In genomic region chr3:150756491-150757059, GRCh38 we compare ENCODE assay signal across 19 cellular contexts. TPM values are rescaled to one million over a fixed set of nuclear protein-coding genes. Genes with fewer than 3 reads are reported as not detected.
A peak's percentile ranks its signal among the peaks of the same experiment; 100 is the strongest.
DNase-seq lines count a peak whose midpoint lies in the region; ATAC-seq, FAIRE-seq and TF ChIP-seq lines count a peak whose summit lies in the region.
"Had no signal": no experiment of that assay in that cellular context is flagged by ENCODE, and none has a peak within 500 bp of the region (broad histone marks: within the 10 kb centered on the region; RNA-seq: fewer than 3 reads in every experiment).

No MANE protein-coding gene starts in this region.

- peaks cover 85% of the 10 kb centered on the region for H3K4me1 Mint-ChIP-seq in activated T-cell treated with anti-CD3 and anti-CD28 coated beads, Interleukin-2, amount 50 U/mL, for 72 hours (ENCODE audit: low read depth)
- peaks cover 69% of the 10 kb centered on the region for H3K4me1 Mint-ChIP-seq in activated CD8-positive, alpha-beta T cell treated with anti-CD3 and anti-CD28 coated beads, Interleukin-2, amount 10 ng/mL, durations not matched to agents 7 days and 5 days (ENCODE audit: low read depth)

- no peak overlapping the region for H3K4me2 ChIP-seq in keratinocyte (ENCODE audit: control insufficient read depth, extremely low read depth, insufficient read depth, low read depth, low read length)

- no peaks in the 10 kb centered on the region for H3K27me3 Mint-ChIP-seq in activated T-cell treated with anti-CD3 and anti-CD28 coated beads, Interleukin-2, amount 50 U/mL, for 72 hours (ENCODE audit: low read depth)
- H3K27me3 Mint-ChIP-seq in activated CD8-positive, alpha-beta T cell treated with anti-CD3 and anti-CD28 coated beads, Interleukin-2, amount 10 ng/mL, durations not matched to agents 7 days and 5 days (ENCODE audit: low read depth), result no peaks in the 10 kb centered on the region
- H3K27me3 Mint-ChIP-seq: natural killer cell treated with Interleukin-12 subunit alpha and Interleukin-12 subunit beta and Interleukin-15 and Interleukin-18, amount 100 ng/mL, for 72 hours had no signal

- H3K4me3 ChIP-seq in keratinocyte (ENCODE audit: control insufficient read depth in 2 of 3, extremely low read depth in 1 of 3, insufficient read depth in 2 of 3, low read depth in 1 of 3, low read length in 3 of 3) (no peak overlapping the region), stomach (no peak overlapping the region), brain microvascular endothelial cell (ENCODE audit: low read depth, low read length) (no peak overlapping the region)

- no peak for ATAC-seq in activated T-cell treated with anti-CD3 and anti-CD28 coated beads, Interleukin-2, amount 50 U/mL, for 72 hours (replicated peaks in 1 of 2)
- no peak for ATAC-seq in activated CD8-positive, alpha-beta T cell treated with anti-CD3 and anti-CD28 coated beads, Interleukin-2, amount 10 ng/mL, durations not matched to agents 7 days and 5 days
- ATAC-seq: natural killer cell treated with Interleukin-12 subunit alpha and Interleukin-12 subunit beta and Interleukin-15 and Interleukin-18, amount 100 ng/mL, for 72 hours; WTC11 had no signal

- H3K36me3 Mint-ChIP-seq in activated T-cell treated with anti-CD3 and anti-CD28 coated beads, Interleukin-2, amount 50 U/mL, for 72 hours (ENCODE audit: insufficient read depth in 2 of 2), result peaks cover 37 to 64% of the 10 kb centered on the region in 2 donors
- H3K36me3 Mint-ChIP-seq in activated CD8-positive, alpha-beta T cell treated with anti-CD3 and anti-CD28 coated beads, Interleukin-2, amount 10 ng/mL, durations not matched to agents 7 days and 5 days (ENCODE audit: low read depth), result peaks cover 75% of the 10 kb centered on the region

- H3K4me1 ChIP-seq in keratinocyte (ENCODE audit: control insufficient read depth, extremely low read depth, insufficient read depth, low read length), result peaks cover 40% of the 10 kb centered on the region
- peaks cover 51 to 98% (median 86%) of the 10 kb centered on the region in 4 donors for H3K4me1 ChIP-seq in stomach

- H3K9me1 ChIP-seq in keratinocyte (ENCODE audit: control insufficient read depth, extremely low read depth, insufficient read depth, low read length), result peaks cover 3% of the 10 kb centered on the region

- H3K79me2 ChIP-seq in keratinocyte (ENCODE audit: control insufficient read depth, insufficient read depth, low read length), result peaks cover 94% of the 10 kb centered on the region

- TF ChIP-seq CTCF in keratinocyte (optimal IDR thresholded peaks at IDR 0.05 in 1 of 3, IDR thresholded peaks at IDR 0.05 in 1 of 3, conservative IDR thresholded peaks at IDR 0.05 in 1 of 3; ENCODE audit: extremely low read depth in 1 of 3, insufficient read depth in 2 of 3, low read length in 3 of 3), result no peak
- no peak for TF ChIP-seq CTCF in stomach (IDR thresholded peaks at IDR 0.05)
- no peak for TF ChIP-seq CTCF in brain microvascular endothelial cell (IDR thresholded peaks at IDR 0.05; ENCODE audit: low read depth, low read length, missing control alignments)

- peak overlapping the region; percentile 84 for H3K27ac Mint-ChIP-seq in activated T-cell treated with anti-CD3 and anti-CD28 coated beads, Interleukin-2, amount 50 U/mL, for 72 hours
- peak overlapping the region; percentile 15 for H3K27ac Mint-ChIP-seq in activated CD8-positive, alpha-beta T cell treated with anti-CD3 and anti-CD28 coated beads, Interleukin-2, amount 10 ng/mL, durations not matched to agents 7 days and 5 days
- H3K27ac Mint-ChIP-seq: HFFc6, WTC11 had no signal

- peaks cover 5% of the 10 kb centered on the region for H4K20me1 ChIP-seq in keratinocyte (ENCODE audit: control insufficient read depth, extremely low read depth, insufficient read depth, low read length)

- H3K9ac ChIP-seq in keratinocyte (ENCODE audit: control insufficient read depth, extremely low read depth, insufficient read depth, low read length), result no peak overlapping the region

- H3K27ac ChIP-seq in keratinocyte (ENCODE audit: control insufficient read depth, insufficient read depth, low read length) (peak overlapping the region; percentile 10), stomach (peak overlapping the region; percentile 28 to 98 (median 68)), brain microvascular endothelial cell (no peak overlapping the region)

- no peak for DNase-seq in activated T-cell treated with anti-CD3 and anti-CD28 coated beads, Interleukin-2, amount 50 U/mL, for 72 hours
- DNase-seq in activated T-cell treated with anti-CD3 and anti-CD28 coated beads, Interleukin-2, amount 50 U/mL, for 48 hours, result no peak
- DNase-seq in activated CD8-positive, alpha-beta T cell treated with anti-CD3 and anti-CD28 coated beads, Interleukin-2, amount 10 ng/mL, durations not matched to agents 7 days and 5 days, result no peak
- no peak for DNase-seq in keratinocyte (ENCODE audit: low read depth, low spot score)
- no peak for DNase-seq in stomach
- DNase-seq in cardiac septum (ENCODE audit: low spot score), result no peak
- DNase-seq in brain microvascular endothelial cell, result no peak
- no peak for DNase-seq in hepatic stellate cell (ENCODE audit: low spot score)
- DNase-seq: HFFc6; NCI-H1048; NCI-H2107; NCI-H748 treated with DMSO at 0.1 percent for 48 hours; stimulated activated naive CD4-positive, alpha-beta T cell treated with Interleukin-2 at 50 U/mL for 16 hours; SW 1271 had no signal

- dilution Hi-C loops in keratinocyte (cut with MboI; ENCODE audit: extremely low pct_ligation_motif_present, low sequenced_read_pairs), result no loop called here

- no peak overlapping the region for H2AFZ ChIP-seq in keratinocyte (ENCODE audit: control insufficient read depth, low read length)

- peaks cover 7 to 31% of the 10 kb centered on the region in 2 experiments for H3K36me3 ChIP-seq in keratinocyte (ENCODE audit: control insufficient read depth in 2 of 2, extremely low read depth in 1 of 2, insufficient read depth in 2 of 2, low read length in 2 of 2)
- peaks cover 0 to 8% (median 4%) of the 10 kb centered on the region in 4 donors for H3K36me3 ChIP-seq in stomach
- H3K36me3 ChIP-seq in brain microvascular endothelial cell (replicated peaks), result no peaks in the 10 kb centered on the region

- no peaks in the 10 kb centered on the region for H3K9me3 ChIP-seq in keratinocyte (ENCODE audit: control insufficient read depth, low read depth, low read length)
- H3K9me3 ChIP-seq in stomach, result no peaks in the 10 kb centered on the region

- POLR2A ChIA-PET in activated CD8-positive, alpha-beta T cell treated with anti-CD3 and anti-CD28 coated beads, Interleukin-2, amount 10 ng/mL, durations not matched to agents 7 days and 5 days (lab: Charles Lee), result interaction anchor here (0.9 kb wide), 1 partner anchor 210 kb away, joined by 3 read pairs; the partner anchor contains the start of genes EIF2A and SERP1

- H3K27me3 ChIP-seq in keratinocyte (ENCODE audit: control insufficient read depth, extremely low read depth, insufficient read depth, low read length) (no peaks in the 10 kb centered on the region), stomach (no peaks in the 10 kb centered on the region), brain microvascular endothelial cell (replicated peaks) (no peaks in the 10 kb centered on the region)

- no peak for TF ChIP-seq EP300 in stomach (IDR thresholded peaks at IDR 0.05)

- intact Hi-C loops in stomach (cut with DNase I; ENCODE audit: low total_unique reads) (no loop called here), cardiac septum (cut with DNase I) (no loop called here)

- H3K4me3 Mint-ChIP-seq in activated T-cell treated with anti-CD3 and anti-CD28 coated beads, Interleukin-2, amount 50 U/mL, for 72 hours, result peak overlapping the region; percentile 82 to 94
- H3K4me3 Mint-ChIP-seq in activated CD8-positive, alpha-beta T cell treated with anti-CD3 and anti-CD28 coated beads, Interleukin-2, amount 10 ng/mL, durations not matched to agents 7 days and 5 days, result no peak overlapping the region
- H3K4me3 Mint-ChIP-seq: HFFc6; natural killer cell treated with Interleukin-12 subunit alpha and Interleukin-12 subunit beta and Interleukin-15 and Interleukin-18, amount 100 ng/mL, for 72 hours; WTC11 had no signal

- H3K9me3 Mint-ChIP-seq in activated T-cell treated with anti-CD3 and anti-CD28 coated beads, Interleukin-2, amount 50 U/mL, for 72 hours, result no peaks in the 10 kb centered on the region
- no peaks in the 10 kb centered on the region for H3K9me3 Mint-ChIP-seq in activated CD8-positive, alpha-beta T cell treated with anti-CD3 and anti-CD28 coated beads, Interleukin-2, amount 10 ng/mL, durations not matched to agents 7 days and 5 days (ENCODE audit: insufficient read depth)
- H3K9me3 Mint-ChIP-seq: HFFc6; natural killer cell treated with Interleukin-12 subunit alpha and Interleukin-12 subunit beta and Interleukin-15 and Interleukin-18, amount 100 ng/mL, for 72 hours; WTC11 had no signal

- CTCF ChIA-PET in activated CD8-positive, alpha-beta T cell treated with anti-CD3 and anti-CD28 coated beads, Interleukin-2, amount 10 ng/mL, durations not matched to agents 7 days and 5 days (lab: Charles Lee), result no interaction called here

- 29 to 61% (median 46%) methylated on average over 4 of the region's 4 CpGs for WGBS in stomach, 5 donors

- TF ChIP-seq POLR2A in stomach (IDR thresholded peaks at IDR 0.05), result no peak

- in situ Hi-C loops in brain microvascular endothelial cell (cut with HindIII; ENCODE audit: low pct_ligation_motif_present, low sequenced_read_pairs), result no loop called here

- no peak for FAIRE-seq in keratinocyte (lab: Jason Lieb, UNC)
- FAIRE-seq: endometrium, RCC 7860 had no signal

RNA-seq across cellular contexts. Expression of gene SIAH2, which starts 6.4 kb away (rescaled TPM):
- total RNA-seq in activated T-cell treated with anti-CD3 and anti-CD28 coated beads, Interleukin-2, amount 50 U/mL, for 72 hours, result 100 to 1,000 TPM in 1 of 2 donors, 10 to 100 TPM in 1; 91.2 to 124 TPM
- 10 to 100 TPM; 31.5 to 32.3 TPM for total RNA-seq in activated CD8-positive, alpha-beta T cell treated with anti-CD3 and anti-CD28 coated beads, Interleukin-2, amount 10 ng/mL, durations not matched to agents 7 days and 5 days
- 32.5 to 65.7 TPM (median 44.8 TPM) in 3 replicates for polyA plus RNA-seq in keratinocyte
- polyA plus RNA-seq in keratinocyte (2011; ENCODE audit: low read depth), result 12.0 TPM
- polyA plus RNA-seq in keratinocyte (2011; cell fraction: cytosol; rRNA removed), result 51.5 and 97.0 TPM in 2 replicates
- polyA plus RNA-seq in keratinocyte (2011; cell fraction: nucleus; rRNA removed), result 42.4 and 77.3 TPM in 2 replicates
- 24.0 and 37.9 TPM in 2 replicates for polyA plus RNA-seq in keratinocyte (2012; ENCODE audit: low replicate concordance)
- 80.2 to 214 TPM (median 148 TPM) in 3 replicates for polyA minus RNA-seq in keratinocyte
- polyA minus RNA-seq in keratinocyte (2011; cell fraction: cytosol; rRNA and poly(A)+ RNA removed), result 47.4 TPM
- 24.1 and 25.4 TPM in 2 replicates for polyA minus RNA-seq in keratinocyte (2011; cell fraction: nucleus; rRNA and poly(A)+ RNA removed)
- total RNA-seq in stomach, result 10 to 100 TPM; 13.8 to 36.6 (median 26.6) TPM
- 10 to 100 TPM; 14.9 to 18.6 (median 17.2) TPM for polyA plus RNA-seq in stomach
- 34.4 TPM for total RNA-seq in cardiac septum

RNA-seq across cellular contexts. Expression of gene ERICH6, which starts 52.9 kb away (rescaled TPM):
- under 1 TPM in 1 of 2 donors, not detected in 1; 0.19 TPM for total RNA-seq in activated T-cell treated with anti-CD3 and anti-CD28 coated beads, Interleukin-2, amount 50 U/mL, for 72 hours
- under 1 TPM; 0.21 to 0.60 TPM for total RNA-seq in activated CD8-positive, alpha-beta T cell treated with anti-CD3 and anti-CD28 coated beads, Interleukin-2, amount 10 ng/mL, durations not matched to agents 7 days and 5 days
- polyA plus RNA-seq in keratinocyte (0.03 TPM in 2 of 3 replicates, not detected in the other), stomach (not detected)
- polyA plus RNA-seq in keratinocyte (2011; ENCODE audit: low read depth), result not detected
- polyA plus RNA-seq in keratinocyte (2011; cell fraction: cytosol; rRNA removed), result not detected in 2 replicates
- 0.06 TPM in 1 of 2 replicates, not detected in the other for polyA plus RNA-seq in keratinocyte (2011; cell fraction: nucleus; rRNA removed)
- not detected in 2 replicates for polyA plus RNA-seq in keratinocyte (2012; ENCODE audit: low replicate concordance)
- not detected in 3 replicates for polyA minus RNA-seq in keratinocyte
- polyA minus RNA-seq in keratinocyte (2011; cell fraction: cytosol; rRNA and poly(A)+ RNA removed), result not detected
- polyA minus RNA-seq in keratinocyte (2011; cell fraction: nucleus; rRNA and poly(A)+ RNA removed), result not detected in 2 replicates
- total RNA-seq in stomach (under 1 TPM in 1 of 5 donors, not detected in 4; 0.37 TPM), cardiac septum (0.19 TPM)
- total RNA-seq: lung microvascular endothelial cell had no signal
